1 cellular context compared by ENCODE assay signal in the genomic region with DNA sequence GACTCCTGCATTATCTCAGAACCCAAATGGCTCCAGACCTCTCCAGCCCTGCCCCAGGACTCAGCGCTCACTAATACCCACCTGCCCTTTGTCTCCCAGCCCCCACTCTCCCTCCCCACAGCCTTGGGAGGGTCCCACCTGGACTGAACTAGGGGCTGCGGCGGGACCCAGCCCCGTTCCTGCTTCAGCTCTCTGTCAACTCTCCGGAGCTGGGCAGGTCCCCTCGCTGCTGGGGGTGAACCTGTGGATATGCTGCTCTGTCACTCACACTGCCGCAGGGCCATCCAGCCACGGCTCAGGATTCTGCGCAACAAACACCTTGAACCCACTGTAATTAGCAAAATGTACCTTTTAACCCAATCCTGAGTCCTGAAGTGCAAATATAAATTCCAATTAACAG.
TF ChIP-seq lines count a peak whose summit lies in the region.

No MANE protein-coding gene starts in this region.

TF ChIP-seq in H1, 55 proteins besides CTCF, POLR2A, EP300 and RAD21:
- TF ChIP-seq, protein P1, sequence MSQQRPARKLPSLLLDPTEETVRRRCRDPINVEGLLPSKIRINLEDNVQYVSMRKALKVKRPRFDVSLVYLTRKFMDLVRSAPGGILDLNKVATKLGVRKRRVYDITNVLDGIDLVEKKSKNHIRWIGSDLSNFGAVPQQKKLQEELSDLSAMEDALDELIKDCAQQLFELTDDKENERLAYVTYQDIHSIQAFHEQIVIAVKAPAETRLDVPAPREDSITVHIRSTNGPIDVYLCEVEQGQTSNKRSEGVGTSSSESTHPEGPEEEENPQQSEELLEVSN (IDR thresholded peaks at IDR 0.05) = no peak
- TF ChIP-seq KDM1A (IDR thresholded peaks at IDR 0.05; ENCODE audit: borderline replicate concordance, low read length) (no peak), CEBPB (IDR thresholded peaks at IDR 0.05; ENCODE audit: low read depth, low read length) (no peak), MAFK (IDR thresholded peaks at IDR 0.05; ENCODE audit: low read depth, low read length) (no peak)
